Comparison of ENCODE assay signal across 1 cellular context in the genomic region with DNA sequence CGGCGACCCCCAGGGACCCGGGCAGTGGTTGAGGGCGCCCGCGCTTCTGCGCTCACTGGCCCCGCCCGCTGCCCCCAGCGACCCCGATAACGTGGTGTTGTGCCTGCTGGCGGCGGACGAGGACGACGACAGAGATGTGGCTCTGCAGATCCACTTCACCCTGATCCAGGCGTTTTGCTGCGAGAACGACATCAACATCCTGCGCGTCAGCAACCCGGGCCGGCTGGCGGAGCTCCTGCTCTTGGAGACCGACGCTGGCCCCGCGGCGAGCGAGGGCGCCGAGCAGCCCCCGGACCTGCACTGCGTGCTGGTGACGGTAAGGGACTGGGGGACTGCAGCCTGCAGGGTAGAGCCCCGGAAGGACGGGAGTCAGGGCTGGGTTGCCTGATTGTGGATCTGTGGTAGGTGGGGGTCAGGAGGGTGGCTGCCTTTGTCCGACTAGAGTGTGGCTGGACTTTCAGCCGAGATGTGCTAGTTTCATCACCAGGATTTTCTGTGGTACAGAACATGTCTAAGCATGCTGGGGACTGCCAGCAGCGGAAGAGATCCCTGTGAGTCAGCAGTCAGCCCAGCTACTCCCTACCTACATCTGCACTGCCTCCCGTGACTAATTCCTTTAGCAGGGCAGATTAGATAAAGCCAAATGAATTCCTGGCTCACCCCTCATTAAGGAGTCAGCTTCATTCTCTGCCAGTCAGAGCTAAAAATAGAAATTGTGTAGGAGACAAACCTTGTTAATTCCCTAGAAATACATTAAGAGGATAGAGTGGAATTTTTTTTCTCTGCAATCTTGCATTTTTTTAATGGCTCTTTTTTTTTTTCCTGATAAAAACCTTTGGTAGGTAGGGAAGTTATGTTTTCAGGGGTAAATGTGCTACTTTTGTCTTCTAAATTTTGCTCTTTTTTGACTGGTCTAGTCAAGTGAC.
TF ChIP-seq lines count a peak whose summit lies in the region.

No MANE protein-coding gene starts in this region.

TF ChIP-seq in HEK293, 187 proteins besides CTCF, POLR2A, EP300 and RAD21 (continued from another document and continues in another):
- TF ChIP-seq ZNF175 (tag by site-specific recombination; IDR thresholded peaks at IDR 0.05) (no peak), ZNF426 (tag by site-specific recombination; IDR thresholded peaks at IDR 0.05) (no peak), ZXDB (tag by site-specific recombination; IDR thresholded peaks at IDR 0.05) (peak; percentile 97), ZNF155 (tag by site-specific recombination; IDR thresholded peaks at IDR 0.05) (no peak), ZNF354C (tag by site-specific recombination; IDR thresholded peaks at IDR 0.05; ENCODE audit: borderline replicate concordance, low read depth) (no peak), ZFP37 (tag by site-specific recombination; IDR thresholded peaks at IDR 0.05) (peak; percentile 94; the same call in 1 of the 2 replicates), ZNF239 (tag by site-specific recombination; IDR thresholded peaks at IDR 0.05) (no peak), ZNF335 (tag by site-specific recombination; conservative IDR thresholded peaks at IDR 0.05) (no peak; the same call in none of the 2 replicates), ZNF266 (tag by site-specific recombination; IDR thresholded peaks at IDR 0.05; ENCODE audit: low read depth) (no peak), ZNF433 (tag by site-specific recombination; IDR thresholded peaks at IDR 0.05; ENCODE audit: low read depth) (no peak), ZNF791 (tag by site-specific recombination; IDR thresholded peaks at IDR 0.05) (no peak), ZNF2 (tag by site-specific recombination; IDR thresholded peaks at IDR 0.05) (peak; percentile 94), ZNF24 (tag by site-specific recombination; IDR thresholded peaks at IDR 0.05) (peak; percentile 98), ZNF214 (tag by site-specific recombination; IDR thresholded peaks at IDR 0.05; ENCODE audit: borderline replicate concordance) (no peak), ZNF621 (tag by site-specific recombination; IDR thresholded peaks at IDR 0.05) (no peak), ZNF114 (tag by site-specific recombination; IDR thresholded peaks at IDR 0.05) (no peak), ZNF366 (tag by site-specific recombination; conservative IDR thresholded peaks at IDR 0.05) (peak; percentile 94), ZNF76 (tag by site-specific recombination; IDR thresholded peaks at IDR 0.05; ENCODE audit: borderline replicate concordance, low read depth) (peak; percentile 57; the same call in 1 of the 2 replicates), ZNF549 (tag by site-specific recombination; IDR thresholded peaks at IDR 0.05) (no peak), ZBTB17 (tag by site-specific recombination; IDR thresholded peaks at IDR 0.05) (peak; percentile 98), GLIS1 (tag by site-specific recombination; IDR thresholded peaks at IDR 0.05) (peak; percentile 82), EGR2 (tag by site-specific recombination; IDR thresholded peaks at IDR 0.05; ENCODE audit: low read depth) (0 out of 2 replicates have a peak, but pooled peaks have one; percentile 10), ZNF660 (tag by site-specific recombination; IDR thresholded peaks at IDR 0.05) (peak; percentile 95), ZNF274 (IDR thresholded peaks at IDR 0.05; ENCODE audit: low read length) (no peak), ZNF274 (tag by site-specific recombination; IDR thresholded peaks at IDR 0.05; ENCODE audit: borderline replicate concordance) (no peak), ZSCAN30 (tag by site-specific recombination; IDR thresholded peaks at IDR 0.05) (peak; percentile 99), ZNF571 (tag by site-specific recombination; IDR thresholded peaks at IDR 0.05) (no peak), KLF8 (tag by site-specific recombination; IDR thresholded peaks at IDR 0.05) (peak; percentile 94), ZNF394 (tag by site-specific recombination; IDR thresholded peaks at IDR 0.05; ENCODE audit: borderline replicate concordance) (peak; percentile 100), ZNF132 (tag by site-specific recombination; IDR thresholded peaks at IDR 0.05; ENCODE audit: borderline replicate concordance) (no peak), ZNF600 (tag by site-specific recombination; IDR thresholded peaks at IDR 0.05) (peak; percentile 99), HOXC10 (CRISPR knock-in tag; IDR thresholded peaks at IDR 0.05) (no peak), SP3 (tag by site-specific recombination; IDR thresholded peaks at IDR 0.05) (peak; percentile 52), WT1 (tag by site-specific recombination; IDR thresholded peaks at IDR 0.05) (peak; percentile 99), ZSCAN23 (tag by site-specific recombination; IDR thresholded peaks at IDR 0.05) (peak; percentile 92), ZBTB21 (tag by site-specific recombination; IDR thresholded peaks at IDR 0.05) (peak; percentile 87), SALL2 (tag by site-specific recombination; IDR thresholded peaks at IDR 0.05; ENCODE audit: borderline replicate concordance) (no peak), ZNF404 (tag by site-specific recombination; IDR thresholded peaks at IDR 0.05) (no peak), ZNF391 (tag by site-specific recombination; IDR thresholded peaks at IDR 0.05; ENCODE audit: borderline replicate concordance, low read depth) (peak; percentile 95), ZNF324 (tag by site-specific recombination; IDR thresholded peaks at IDR 0.05) (peak; percentile 74), ZFP3 (tag by site-specific recombination; IDR thresholded peaks at IDR 0.05; ENCODE audit: low read depth) (no peak), ZNF112 (tag by site-specific recombination; IDR thresholded peaks at IDR 0.05) (no peak)
- TF ChIP-seq, protein P1, sequence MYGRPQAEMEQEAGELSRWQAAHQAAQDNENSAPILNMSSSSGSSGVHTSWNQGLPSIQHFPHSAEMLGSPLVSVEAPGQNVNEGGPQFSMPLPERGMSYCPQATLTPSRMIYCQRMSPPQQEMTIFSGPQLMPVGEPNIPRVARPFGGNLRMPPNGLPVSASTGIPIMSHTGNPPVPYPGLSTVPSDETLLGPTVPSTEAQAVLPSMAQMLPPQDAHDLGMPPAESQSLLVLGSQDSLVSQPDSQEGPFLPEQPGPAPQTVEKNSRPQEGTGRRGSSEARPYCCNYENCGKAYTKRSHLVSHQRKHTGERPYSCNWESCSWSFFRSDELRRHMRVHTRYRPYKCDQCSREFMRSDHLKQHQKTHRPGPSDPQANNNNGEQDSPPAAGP (tag by site-specific recombination; IDR thresholded peaks at IDR 0.05), result peak; percentile 97
- TF ChIP-seq, protein P2, sequence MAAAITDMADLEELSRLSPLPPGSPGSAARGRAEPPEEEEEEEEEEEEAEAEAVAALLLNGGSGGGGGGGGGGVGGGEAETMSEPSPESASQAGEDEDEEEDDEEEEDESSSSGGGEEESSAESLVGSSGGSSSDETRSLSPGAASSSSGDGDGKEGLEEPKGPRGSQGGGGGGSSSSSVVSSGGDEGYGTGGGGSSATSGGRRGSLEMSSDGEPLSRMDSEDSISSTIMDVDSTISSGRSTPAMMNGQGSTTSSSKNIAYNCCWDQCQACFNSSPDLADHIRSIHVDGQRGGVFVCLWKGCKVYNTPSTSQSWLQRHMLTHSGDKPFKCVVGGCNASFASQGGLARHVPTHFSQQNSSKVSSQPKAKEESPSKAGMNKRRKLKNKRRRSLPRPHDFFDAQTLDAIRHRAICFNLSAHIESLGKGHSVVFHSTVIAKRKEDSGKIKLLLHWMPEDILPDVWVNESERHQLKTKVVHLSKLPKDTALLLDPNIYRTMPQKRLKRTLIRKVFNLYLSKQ (tag by site-specific recombination; IDR thresholded peaks at IDR 0.05; ENCODE audit: borderline replicate concordance), result no peak
- TF ChIP-seq, protein P3, sequence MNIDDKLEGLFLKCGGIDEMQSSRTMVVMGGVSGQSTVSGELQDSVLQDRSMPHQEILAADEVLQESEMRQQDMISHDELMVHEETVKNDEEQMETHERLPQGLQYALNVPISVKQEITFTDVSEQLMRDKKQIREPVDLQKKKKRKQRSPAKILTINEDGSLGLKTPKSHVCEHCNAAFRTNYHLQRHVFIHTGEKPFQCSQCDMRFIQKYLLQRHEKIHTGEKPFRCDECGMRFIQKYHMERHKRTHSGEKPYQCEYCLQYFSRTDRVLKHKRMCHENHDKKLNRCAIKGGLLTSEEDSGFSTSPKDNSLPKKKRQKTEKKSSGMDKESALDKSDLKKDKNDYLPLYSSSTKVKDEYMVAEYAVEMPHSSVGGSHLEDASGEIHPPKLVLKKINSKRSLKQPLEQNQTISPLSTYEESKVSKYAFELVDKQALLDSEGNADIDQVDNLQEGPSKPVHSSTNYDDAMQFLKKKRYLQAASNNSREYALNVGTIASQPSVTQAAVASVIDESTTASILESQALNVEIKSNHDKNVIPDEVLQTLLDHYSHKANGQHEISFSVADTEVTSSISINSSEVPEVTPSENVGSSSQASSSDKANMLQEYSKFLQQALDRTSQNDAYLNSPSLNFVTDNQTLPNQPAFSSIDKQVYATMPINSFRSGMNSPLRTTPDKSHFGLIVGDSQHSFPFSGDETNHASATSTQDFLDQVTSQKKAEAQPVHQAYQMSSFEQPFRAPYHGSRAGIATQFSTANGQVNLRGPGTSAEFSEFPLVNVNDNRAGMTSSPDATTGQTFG (tag by site-specific recombination; IDR thresholded peaks at IDR 0.05; ENCODE audit: borderline replicate concordance), result no peak
- TF ChIP-seq, protein P4, sequence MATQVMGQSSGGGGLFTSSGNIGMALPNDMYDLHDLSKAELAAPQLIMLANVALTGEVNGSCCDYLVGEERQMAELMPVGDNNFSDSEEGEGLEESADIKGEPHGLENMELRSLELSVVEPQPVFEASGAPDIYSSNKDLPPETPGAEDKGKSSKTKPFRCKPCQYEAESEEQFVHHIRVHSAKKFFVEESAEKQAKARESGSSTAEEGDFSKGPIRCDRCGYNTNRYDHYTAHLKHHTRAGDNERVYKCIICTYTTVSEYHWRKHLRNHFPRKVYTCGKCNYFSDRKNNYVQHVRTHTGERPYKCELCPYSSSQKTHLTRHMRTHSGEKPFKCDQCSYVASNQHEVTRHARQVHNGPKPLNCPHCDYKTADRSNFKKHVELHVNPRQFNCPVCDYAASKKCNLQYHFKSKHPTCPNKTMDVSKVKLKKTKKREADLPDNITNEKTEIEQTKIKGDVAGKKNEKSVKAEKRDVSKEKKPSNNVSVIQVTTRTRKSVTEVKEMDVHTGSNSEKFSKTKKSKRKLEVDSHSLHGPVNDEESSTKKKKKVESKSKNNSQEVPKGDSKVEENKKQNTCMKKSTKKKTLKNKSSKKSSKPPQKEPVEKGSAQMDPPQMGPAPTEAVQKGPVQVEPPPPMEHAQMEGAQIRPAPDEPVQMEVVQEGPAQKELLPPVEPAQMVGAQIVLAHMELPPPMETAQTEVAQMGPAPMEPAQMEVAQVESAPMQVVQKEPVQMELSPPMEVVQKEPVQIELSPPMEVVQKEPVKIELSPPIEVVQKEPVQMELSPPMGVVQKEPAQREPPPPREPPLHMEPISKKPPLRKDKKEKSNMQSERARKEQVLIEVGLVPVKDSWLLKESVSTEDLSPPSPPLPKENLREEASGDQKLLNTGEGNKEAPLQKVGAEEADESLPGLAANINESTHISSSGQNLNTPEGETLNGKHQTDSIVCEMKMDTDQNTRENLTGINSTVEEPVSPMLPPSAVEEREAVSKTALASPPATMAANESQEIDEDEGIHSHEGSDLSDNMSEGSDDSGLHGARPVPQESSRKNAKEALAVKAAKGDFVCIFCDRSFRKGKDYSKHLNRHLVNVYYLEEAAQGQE (tag by site-specific recombination; IDR thresholded peaks at IDR 0.05), result peak; percentile 40; the same call in 1 of the 2 replicates
- TF ChIP-seq, protein P5, sequence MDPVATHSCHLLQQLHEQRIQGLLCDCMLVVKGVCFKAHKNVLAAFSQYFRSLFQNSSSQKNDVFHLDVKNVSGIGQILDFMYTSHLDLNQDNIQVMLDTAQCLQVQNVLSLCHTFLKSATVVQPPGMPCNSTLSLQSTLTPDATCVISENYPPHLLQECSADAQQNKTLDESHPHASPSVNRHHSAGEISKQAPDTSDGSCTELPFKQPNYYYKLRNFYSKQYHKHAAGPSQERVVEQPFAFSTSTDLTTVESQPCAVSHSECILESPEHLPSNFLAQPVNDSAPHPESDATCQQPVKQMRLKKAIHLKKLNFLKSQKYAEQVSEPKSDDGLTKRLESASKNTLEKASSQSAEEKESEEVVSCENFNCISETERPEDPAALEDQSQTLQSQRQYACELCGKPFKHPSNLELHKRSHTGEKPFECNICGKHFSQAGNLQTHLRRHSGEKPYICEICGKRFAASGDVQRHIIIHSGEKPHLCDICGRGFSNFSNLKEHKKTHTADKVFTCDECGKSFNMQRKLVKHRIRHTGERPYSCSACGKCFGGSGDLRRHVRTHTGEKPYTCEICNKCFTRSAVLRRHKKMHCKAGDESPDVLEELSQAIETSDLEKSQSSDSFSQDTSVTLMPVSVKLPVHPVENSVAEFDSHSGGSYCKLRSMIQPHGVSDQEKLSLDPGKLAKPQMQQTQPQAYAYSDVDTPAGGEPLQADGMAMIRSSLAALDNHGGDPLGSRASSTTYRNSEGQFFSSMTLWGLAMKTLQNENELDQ (tag by site-specific recombination; IDR thresholded peaks at IDR 0.05; ENCODE audit: low read depth), result no peak
- TF ChIP-seq, protein P6, sequence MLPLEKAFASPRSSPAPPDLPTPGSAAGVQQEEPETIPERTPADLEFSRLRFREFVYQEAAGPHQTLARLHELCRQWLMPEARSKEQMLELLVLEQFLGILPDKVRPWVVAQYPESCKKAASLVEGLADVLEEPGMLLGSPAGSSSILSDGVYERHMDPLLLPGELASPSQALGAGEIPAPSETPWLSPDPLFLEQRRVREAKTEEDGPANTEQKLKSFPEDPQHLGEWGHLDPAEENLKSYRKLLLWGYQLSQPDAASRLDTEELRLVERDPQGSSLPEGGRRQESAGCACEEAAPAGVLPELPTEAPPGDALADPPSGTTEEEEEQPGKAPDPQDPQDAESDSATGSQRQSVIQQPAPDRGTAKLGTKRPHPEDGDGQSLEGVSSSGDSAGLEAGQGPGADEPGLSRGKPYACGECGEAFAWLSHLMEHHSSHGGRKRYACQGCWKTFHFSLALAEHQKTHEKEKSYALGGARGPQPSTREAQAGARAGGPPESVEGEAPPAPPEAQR (tag by site-specific recombination; IDR thresholded peaks at IDR 0.05), result 0 out of 2 replicates have a peak, but pooled peaks have one; percentile 17
- TF ChIP-seq, protein P7, sequence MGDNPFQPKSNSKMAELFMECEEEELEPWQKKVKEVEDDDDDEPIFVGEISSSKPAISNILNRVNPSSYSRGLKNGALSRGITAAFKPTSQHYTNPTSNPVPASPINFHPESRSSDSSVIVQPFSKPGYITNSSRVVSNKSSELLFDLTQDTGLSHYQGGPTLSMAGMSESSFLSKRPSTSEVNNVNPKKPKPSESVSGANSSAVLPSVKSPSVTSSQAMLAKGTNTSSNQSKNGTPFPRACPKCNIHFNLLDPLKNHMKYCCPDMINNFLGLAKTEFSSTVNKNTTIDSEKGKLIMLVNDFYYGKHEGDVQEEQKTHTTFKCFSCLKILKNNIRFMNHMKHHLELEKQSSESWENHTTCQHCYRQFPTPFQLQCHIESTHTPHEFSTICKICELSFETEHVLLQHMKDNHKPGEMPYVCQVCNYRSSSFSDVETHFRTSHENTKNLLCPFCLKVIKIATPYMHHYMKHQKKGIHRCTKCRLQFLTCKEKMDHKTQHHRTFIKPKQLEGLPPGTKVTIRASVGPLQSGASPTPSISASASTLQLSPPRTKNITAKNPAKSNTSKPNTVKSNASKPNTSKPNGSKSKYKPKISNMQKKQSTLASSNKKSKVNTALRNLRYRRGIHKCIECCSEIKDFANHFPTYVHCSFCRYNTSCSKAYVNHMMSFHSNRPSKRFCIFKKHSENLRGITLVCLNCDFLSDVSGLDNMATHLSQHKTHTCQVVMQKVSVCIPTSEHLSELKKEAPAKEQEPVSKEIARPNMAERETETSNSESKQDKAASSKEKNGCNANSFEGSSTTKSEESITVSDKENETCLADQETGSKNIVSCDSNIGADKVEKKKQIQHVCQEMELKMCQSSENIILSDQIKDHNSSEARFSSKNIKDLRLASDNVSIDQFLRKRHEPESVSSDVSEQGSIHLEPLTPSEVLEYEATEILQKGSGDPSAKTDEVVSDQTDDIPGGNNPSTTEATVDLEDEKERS (tag by site-specific recombination; IDR thresholded peaks at IDR 0.05), result peak; percentile 21; the same call in 1 of the 2 replicates
